34 cellular contexts compared by ENCODE assay signal in the genomic region with DNA sequence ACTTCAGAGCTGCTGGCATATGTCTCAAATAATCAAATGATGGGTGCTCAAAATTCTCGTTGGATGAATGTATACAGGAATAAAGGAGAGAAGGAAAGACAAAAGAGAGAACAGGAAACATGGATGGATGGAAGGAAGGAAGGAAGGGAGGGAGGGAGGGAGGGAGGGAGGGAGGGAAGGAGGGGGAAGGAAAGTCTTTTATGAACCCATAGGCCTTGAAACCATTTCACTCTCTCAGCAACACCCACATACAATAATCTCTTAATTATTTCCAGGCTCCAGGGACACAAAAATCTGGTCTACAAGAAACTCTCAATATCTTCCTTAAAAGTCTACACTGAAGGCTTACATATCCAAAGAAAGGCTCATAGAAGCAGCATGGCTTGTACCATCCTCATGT.
"Had no signal": no experiment of that assay in that cellular context is flagged by ENCODE, and none has a peak within 500 bp of the region (broad histone marks: within the 10 kb centered on the region; RNA-seq: fewer than 3 reads in every experiment).

No MANE protein-coding gene starts in this region.

- H3K27ac ChIP-seq: adrenal gland, body of pancreas, brain microvascular endothelial cell, breast epithelium, VCaP had no signal

- H3K9me3 ChIP-seq: adrenal gland, body of pancreas, breast epithelium had no signal

- FAIRE-seq: astrocyte, TTC549 had no signal

- DNase-seq: activated B cell treated with CpG ODN at 0.5 μM for 24 hours; activated CD4-positive, alpha-beta memory T cell treated with anti-CD3 and anti-CD28 coated beads, Interleukin-2, amount 10 ng/mL, durations not matched to agents 7 days and 5 days; activated CD4-positive, alpha-beta T cell treated with anti-CD3 and anti-CD28 coated beads for 1 hour; activated CD4-positive, alpha-beta T cell treated with anti-CD3 and anti-CD28 coated beads for 36 hours; activated CD4-positive, alpha-beta T cell treated with anti-CD3 and anti-CD28 coated beads for 48 hours; activated CD4-positive, alpha-beta T cell treated with anti-CD3 and anti-CD28 coated beads, Interleukin-2, amount 10 ng/mL, durations not matched to agents 7 days and 5 days; activated CD4-positive, alpha-beta T cell treated with anti-CD3 and anti-CD28 coated beads, Interleukin-2, amount 50 U/mL, for 48 hours; activated CD8-positive, alpha-beta memory T cell treated with anti-CD3 and anti-CD28 coated beads for 24 hours; activated CD8-positive, alpha-beta memory T cell treated with anti-CD3 and anti-CD28 coated beads, Interleukin-2, amount 10 ng/mL, durations not matched to agents 7 days and 5 days; activated CD8-positive, alpha-beta memory T cell treated with anti-CD3 and anti-CD28 coated beads, Interleukin-2, amount 50 U/mL, for 48 hours; activated CD8-positive, alpha-beta T cell treated with anti-CD3 and anti-CD28 coated beads, Interleukin-2, amount 10 ng/mL, durations not matched to agents 7 days and 5 days; activated effector memory CD4-positive, alpha-beta T cell treated with anti-CD3 and anti-CD28 coated beads, Interleukin-2, amount 50 U/mL, for 16 hours; activated gamma-delta T cell treated with Interleukin-2 at 50 U/mL for 16 hours; activated naive CD4-positive, alpha-beta T cell; activated naive CD4-positive, alpha-beta T cell treated with anti-CD3 and anti-CD28 coated beads for 36 hours; activated naive CD4-positive, alpha-beta T cell treated with anti-CD3 and anti-CD28 coated beads, Interleukin-2, amount 50 U/mL, for 16 hours; activated naive CD8-positive, alpha-beta T cell treated with anti-CD3 and anti-CD28 coated beads for 36 hours; activated T-cell treated with anti-CD3 and anti-CD28 coated beads, Interleukin-2, amount 50 U/mL, for 4 hours; activated T-cell treated with anti-CD3 and anti-CD28 coated beads, Interleukin-2, amount 50 U/mL, for 72 hours; adrenal gland; amniotic stem cell; aorta; body of pancreas; brain microvascular endothelial cell; central memory CD4-positive, alpha-beta T cell; T-helper 1 cell; T-helper 2 cell; T-helper 9 cell had no signal

- ATAC-seq: activated CD4-positive, alpha-beta T cell treated with anti-CD3 and anti-CD28 coated beads for 36 hours; activated CD8-positive, alpha-beta memory T cell treated with anti-CD3 and anti-CD28 coated beads, Interleukin-2, amount 10 ng/mL, durations not matched to agents 7 days and 5 days; activated CD8-positive, alpha-beta T cell treated with anti-CD3 and anti-CD28 coated beads, Interleukin-2, amount 10 ng/mL, durations not matched to agents 7 days and 5 days; activated naive CD4-positive, alpha-beta T cell treated with anti-CD3 and anti-CD28 coated beads, Interleukin-2, amount 50 U/mL, for 72 hours; activated T-cell treated with anti-CD3 and anti-CD28 coated beads, Interleukin-2, amount 50 U/mL, for 4 hours; activated T-cell treated with anti-CD3 and anti-CD28 coated beads, Interleukin-2, amount 50 U/mL, for 72 hours; activated T-helper 17 cell treated with anti-CD3 and anti-CD28 coated beads, Interleukin-2, amount 50 U/mL, for 72 hours; body of pancreas had no signal

- H3K4me1 ChIP-seq: adrenal gland, body of pancreas, breast epithelium had no signal

- H3K27me3 ChIP-seq: adrenal gland, body of pancreas, brain microvascular endothelial cell, breast epithelium had no signal

- H3K36me3 ChIP-seq: adrenal gland, brain microvascular endothelial cell, breast epithelium had no signal

- H3K4me3 ChIP-seq: adrenal gland, body of pancreas, breast epithelium had no signal
